ENCODE assay signal across 1 cellular context in the genomic region with DNA sequence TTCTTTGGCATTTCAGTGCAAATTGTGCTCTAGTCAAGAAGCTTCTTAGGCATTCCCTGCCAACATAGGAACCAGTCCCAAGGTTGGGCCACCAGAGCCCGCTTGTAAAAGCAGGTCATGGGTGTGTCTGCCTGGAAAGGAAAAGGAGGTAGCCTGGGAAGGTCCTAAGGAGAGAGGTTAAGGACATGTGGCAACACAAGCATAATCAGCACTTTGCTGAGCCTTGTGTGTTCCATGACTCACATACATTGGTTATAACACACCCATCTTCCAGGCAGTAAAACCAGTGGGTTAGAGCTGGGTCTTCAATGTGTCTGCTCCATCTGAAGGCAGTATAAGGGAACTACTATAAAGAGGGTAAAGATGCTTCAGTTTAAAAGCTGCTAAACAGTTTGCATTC.
TF ChIP-seq lines count a peak whose summit lies in the region.

No MANE protein-coding gene starts in this region.

TF ChIP-seq in HCT116, 20 proteins besides CTCF, POLR2A, EP300 and RAD21:
- TF ChIP-seq SIN3A (IDR thresholded peaks at IDR 0.05; ENCODE audit: low read depth) (no peak), SP1 (IDR thresholded peaks at IDR 0.05; ENCODE audit: low read depth) (no peak), ZFX (IDR thresholded peaks at IDR 0.05) (no peak), JUND (IDR thresholded peaks at IDR 0.05) (no peak), SRF (IDR thresholded peaks at IDR 0.05; ENCODE audit: low read depth) (no peak), ZNF274 (IDR thresholded peaks at IDR 0.05; ENCODE audit: low read depth, low read length) (no peak), CEBPB (IDR thresholded peaks at IDR 0.05; ENCODE audit: low read depth) (no peak), CBX3 (IDR thresholded peaks at IDR 0.05; ENCODE audit: low read depth) (no peak), ELF1 (IDR thresholded peaks at IDR 0.05; ENCODE audit: borderline replicate concordance, low read depth) (no peak), ATF3 (IDR thresholded peaks at IDR 0.05) (no peak), REST (IDR thresholded peaks at IDR 0.05; ENCODE audit: low read depth) (no peak), EZH2 (IDR thresholded peaks at IDR 0.05) (no peak), EGR1 (IDR thresholded peaks at IDR 0.05; ENCODE audit: low read depth) (no peak), MAX (IDR thresholded peaks at IDR 0.05) (no peak), EZH2phosphoT487 (IDR thresholded peaks at IDR 0.05; ENCODE audit: borderline replicate concordance) (no peak), YY1 (IDR thresholded peaks at IDR 0.05; ENCODE audit: extremely low read depth, insufficient replicate concordance, low read depth, low read length) (no peak), POLR2AphosphoS5 (IDR thresholded peaks at IDR 0.05; ENCODE audit: low read depth, low read length) (no peak)
- TF ChIP-seq, protein P1, sequence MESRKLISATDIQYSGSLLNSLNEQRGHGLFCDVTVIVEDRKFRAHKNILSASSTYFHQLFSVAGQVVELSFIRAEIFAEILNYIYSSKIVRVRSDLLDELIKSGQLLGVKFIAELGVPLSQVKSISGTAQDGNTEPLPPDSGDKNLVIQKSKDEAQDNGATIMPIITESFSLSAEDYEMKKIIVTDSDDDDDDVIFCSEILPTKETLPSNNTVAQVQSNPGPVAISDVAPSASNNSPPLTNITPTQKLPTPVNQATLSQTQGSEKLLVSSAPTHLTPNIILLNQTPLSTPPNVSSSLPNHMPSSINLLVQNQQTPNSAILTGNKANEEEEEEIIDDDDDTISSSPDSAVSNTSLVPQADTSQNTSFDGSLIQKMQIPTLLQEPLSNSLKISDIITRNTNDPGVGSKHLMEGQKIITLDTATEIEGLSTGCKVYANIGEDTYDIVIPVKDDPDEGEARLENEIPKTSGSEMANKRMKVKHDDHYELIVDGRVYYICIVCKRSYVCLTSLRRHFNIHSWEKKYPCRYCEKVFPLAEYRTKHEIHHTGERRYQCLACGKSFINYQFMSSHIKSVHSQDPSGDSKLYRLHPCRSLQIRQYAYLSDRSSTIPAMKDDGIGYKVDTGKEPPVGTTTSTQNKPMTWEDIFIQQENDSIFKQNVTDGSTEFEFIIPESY (IDR thresholded peaks at IDR 0.05; ENCODE audit: extremely low read depth, insufficient replicate concordance, low read length), result no peak
